Comparison of ENCODE assay signal across 8 cellular contexts in the genomic region with DNA sequence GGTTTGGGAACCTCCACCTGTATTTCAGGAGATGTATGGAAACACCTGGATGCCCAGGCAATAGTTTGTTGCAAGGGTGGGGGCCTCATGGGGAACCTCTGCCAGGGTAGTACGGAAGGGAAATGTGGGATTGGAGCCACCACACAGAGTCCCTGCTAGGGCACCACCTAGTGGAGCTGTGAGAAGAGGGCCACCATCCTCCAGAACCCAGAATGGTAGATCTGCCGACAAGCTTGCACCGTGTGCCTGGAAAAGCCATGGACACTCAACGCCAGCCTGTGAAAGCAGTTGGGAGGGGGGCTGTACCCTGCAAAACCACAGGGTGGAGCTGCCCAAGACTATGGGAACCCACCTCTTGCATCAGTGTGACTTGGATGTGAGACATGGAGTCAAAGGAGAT.
DNase-seq lines count a peak whose midpoint lies in the region; TF ChIP-seq lines count a peak whose summit lies in the region.
"Not testable (repeated sequence)": the region's sequence is repeated elsewhere in the genome, so short reads cannot be mapped to it uniquely, and the experiment has no call there.

No MANE protein-coding gene starts in this region.

- TF ChIP-seq CTCF in GM10266 (IDR thresholded peaks at IDR 0.05; ENCODE audit: control insufficient read depth, insufficient read depth, low read depth, missing control alignments): peak; percentile 12
- peak; percentile 50 for TF ChIP-seq CTCF in choroid plexus epithelial cell (conservative IDR thresholded peaks at IDR 0.05; ENCODE audit: low read depth, low read length)
- peak; percentile 25 for TF ChIP-seq CTCF in osteocyte (IDR thresholded peaks at IDR 0.05)

- H3K36me3 ChIP-seq in iPS DF 6.9 (ENCODE audit: control insufficient read depth, insufficient read depth, low read length): not testable (repeated sequence)

- not testable (repeated sequence) for H3K4me3 Mint-ChIP-seq in osteocyte (ENCODE audit: unreplicated experiment)

- not testable (repeated sequence) for H3K27me3 ChIP-seq in iPS DF 6.9 (ENCODE audit: control insufficient read depth, insufficient read depth, low read length)

- H3K9me3 Mint-ChIP-seq in osteocyte (ENCODE audit: unreplicated experiment): not testable (repeated sequence)

- no CpG with 5 or more reads among the region's 4 CpGs for WGBS in iPS DF 6.9 (ENCODE audit: insufficient coverage, insufficient read length)

- H3K4me1 ChIP-seq in iPS DF 6.9 (ENCODE audit: control insufficient read depth, insufficient read depth, low read length): not testable (repeated sequence)

- H3K4me3 ChIP-seq in choroid plexus epithelial cell (ENCODE audit: low read depth, low read length); iPS DF 6.9 (ENCODE audit: low read length): not testable (repeated sequence)

- H3K9me3 ChIP-seq in iPS DF 6.9 (ENCODE audit: control insufficient read depth, insufficient read depth, low read length): not testable (repeated sequence)

- H3K4me1 Mint-ChIP-seq in osteocyte (ENCODE audit: unreplicated experiment): peaks cover 24% of the 10 kb centered on the region

- not testable (repeated sequence) for H3K27me3 Mint-ChIP-seq in osteocyte (ENCODE audit: unreplicated experiment)

- not testable (repeated sequence) for H3K27ac Mint-ChIP-seq in osteocyte (ENCODE audit: unreplicated experiment)

- DNase-seq in A172 (ENCODE audit: low spot score) (peak; percentile 26), HT-29 (ENCODE audit: low spot score) (peak; percentile 43), NCI-H748 (lab: John Stamatoyannopoulos, UW; ENCODE audit: unreplicated experiment) (peak; percentile 29), UCSD-AML1 (lab: John Stamatoyannopoulos, UW; ENCODE audit: unreplicated experiment) (peak; percentile 30), choroid plexus epithelial cell (ENCODE audit: low read depth) (peak; percentile 13), iPS DF 6.9 (ENCODE audit: low read depth, low spot score) (peak; percentile 16)
- DNase-seq in GM10266 (ENCODE audit: extremely low spot score); osteocyte (ENCODE audit: extremely low spot score, unreplicated experiment): not testable (repeated sequence)

- H3K27ac ChIP-seq in iPS DF 6.9 (ENCODE audit: low read length): not testable (repeated sequence)

- not testable (repeated sequence) for H3K36me3 Mint-ChIP-seq in osteocyte (ENCODE audit: unreplicated experiment)
